13 cellular contexts compared by ENCODE assay signal in genomic region chr5:59042683-59043082, GRCh38.
DNase-seq lines count a peak whose midpoint lies in the region; ATAC-seq, FAIRE-seq and TF ChIP-seq lines count a peak whose summit lies in the region.
"Had no signal": no experiment of that assay in that cellular context is flagged by ENCODE, and none has a peak within 500 bp of the region (broad histone marks: within the 10 kb centered on the region; RNA-seq: fewer than 3 reads in every experiment).

No MANE protein-coding gene starts in this region.

- H3K27me3 ChIP-seq in GM23248 (replicated peaks; ENCODE audit: insufficient read depth), result no peaks in the 10 kb centered on the region
- H3K27me3 ChIP-seq in lower lobe of right lung (ENCODE audit: low read depth), result no peaks in the 10 kb centered on the region

- ATAC-seq in A549, result no peak
- peak; percentile 16 for ATAC-seq in activated naive CD8-positive, alpha-beta T cell treated with anti-CD3 and anti-CD28 coated beads, Interleukin-2, amount 50 U/mL, for 24 hours
- no peak for ATAC-seq in lower lobe of right lung
- no peak for ATAC-seq in WTC11

- H3K27ac ChIP-seq in A549 (peak overlapping the region; percentile 95 to 99), GM23248 (peak overlapping the region; percentile 40), lower lobe of right lung (peak overlapping the region; percentile 4)

- TF ChIP-seq RAD21 in A549 (conservative IDR thresholded peaks at IDR 0.05 in 1 of 2, IDR thresholded peaks at IDR 0.05 in 1 of 2), result no peak

- intact Hi-C loops in lower lobe of right lung (cut with DNase I), result no loop called here

- H3K4me3 Mint-ChIP-seq in activated naive CD8-positive, alpha-beta T cell treated with anti-CD3 and anti-CD28 coated beads, Interleukin-2, amount 50 U/mL, for 24 hours, result peak overlapping the region; percentile 86
- H3K4me3 Mint-ChIP-seq in WTC11, result no peak overlapping the region

- H3K9me3 ChIP-seq in A549 (no peaks in the 10 kb centered on the region), GM23248 (ENCODE audit: low read depth) (no peaks in the 10 kb centered on the region), lower lobe of right lung (no peaks in the 10 kb centered on the region)

- peak overlapping the region; percentile 90 for H3K27ac Mint-ChIP-seq in activated naive CD8-positive, alpha-beta T cell treated with anti-CD3 and anti-CD28 coated beads, Interleukin-2, amount 50 U/mL, for 24 hours
- no peak overlapping the region for H3K27ac Mint-ChIP-seq in WTC11

- H3K9ac ChIP-seq in GM23248, result peak overlapping the region; percentile 9; the same call in 1 of the 2 replicates

- in situ Hi-C loops in GM23248 (cut with MboI), result no loop called here

- H3K36me3 ChIP-seq in GM23248 (ENCODE audit: low read depth), result no peaks in the 10 kb centered on the region
- H3K36me3 ChIP-seq in lower lobe of right lung, result no peaks in the 10 kb centered on the region

- FAIRE-seq in A549 (lab: Jason Lieb, UNC), result peak; percentile 61
- FAIRE-seq: islet of Langerhans had no signal

- peaks cover 3% of the 10 kb centered on the region for H3K9me3 Mint-ChIP-seq in activated naive CD8-positive, alpha-beta T cell treated with anti-CD3 and anti-CD28 coated beads, Interleukin-2, amount 50 U/mL, for 24 hours
- peaks cover 3% of the 10 kb centered on the region; the same call in 1 of the 2 replicates for H3K9me3 Mint-ChIP-seq in WTC11

- no peaks in the 10 kb centered on the region for H3K9me2 ChIP-seq in GM23248 (ENCODE audit: insufficient read depth)

- DNase-seq in A549 (ENCODE audit: low read depth in 1 of 2, low spot score in 1 of 2) (no peak), GM23248 (peak; percentile 70), lower lobe of right lung (no peak), WTC11 (ENCODE audit: low spot score) (no peak), NCI-H774 (lab: John Stamatoyannopoulos, UW) (no peak)
- DNase-seq in activated naive CD8-positive, alpha-beta T cell treated with anti-CD3 and anti-CD28 coated beads, Interleukin-2, amount 50 U/mL, for 24 hours, result peak; percentile 36
- no peak for DNase-seq in activated effector memory CD4-positive, alpha-beta T cell treated with Interleukin-2 at 50 U/mL for 16 hours
- no peak for DNase-seq in stimulated activated naive CD4-positive, alpha-beta T cell (lab: John Stamatoyannopoulos, UW)
- DNase-seq: Calu3; effector memory CD4-positive, alpha-beta T cell; GOT3; Kasumi-1 had no signal

- H3K4me3 ChIP-seq in A549 (no peak overlapping the region), GM23248 (no peak overlapping the region), lower lobe of right lung (no peak overlapping the region)

- H4K20me1 ChIP-seq in GM23248 (ENCODE audit: insufficient read depth), result no peaks in the 10 kb centered on the region

- peak overlapping the region; percentile 94 for H3K4me2 ChIP-seq in A549
- peak overlapping the region; percentile 50 for H3K4me2 ChIP-seq in GM23248 (ENCODE audit: unreplicated experiment)

- H3F3A ChIP-seq in GM23248 (ENCODE audit: insufficient read depth), result peaks cover 30% of the 10 kb centered on the region

- H3K36me3 Mint-ChIP-seq in activated naive CD8-positive, alpha-beta T cell treated with anti-CD3 and anti-CD28 coated beads, Interleukin-2, amount 50 U/mL, for 24 hours (ENCODE audit: low read depth), result peaks cover 4% of the 10 kb centered on the region
- H3K36me3 Mint-ChIP-seq in WTC11, result no peaks in the 10 kb centered on the region

- no peaks in the 10 kb centered on the region for H3K27me3 Mint-ChIP-seq in activated naive CD8-positive, alpha-beta T cell treated with anti-CD3 and anti-CD28 coated beads, Interleukin-2, amount 50 U/mL, for 24 hours
- H3K27me3 Mint-ChIP-seq in WTC11 (ENCODE audit: low read depth), result peaks cover 45% of the 10 kb centered on the region

- 18% methylated on average over 3 of the region's 3 CpGs for WGBS in A549 (ENCODE audit: missing lambda C conversion rate)
- 66 to 74% methylated on average over 3 of the region's 3 CpGs for WGBS in GM23248 (ENCODE audit: low coverage in 1 of 2, low lambda C conversion rate in 2 of 2, missing lambda C conversion rate in 2 of 2), 2 experiments

- H3K4me1 ChIP-seq in A549, result peaks cover 63% of the 10 kb centered on the region
- peaks cover 27% of the 10 kb centered on the region for H3K4me1 ChIP-seq in GM23248 (ENCODE audit: insufficient read depth)
- peaks cover 25% of the 10 kb centered on the region for H3K4me1 ChIP-seq in lower lobe of right lung

- POLR2A ChIA-PET in A549 (lab: Yijun Ruan, JAX) (interaction anchor here (0.5 to 2.0 kb wide), 4 partner anchors 13 to 151 kb away, joined by 4 to 12 read pairs (median 4); no protein-coding TSS in a partner anchor), WTC11 (lab: Charles Lee) (no interaction called here)

- peaks cover 36% of the 10 kb centered on the region for H3K4me1 Mint-ChIP-seq in activated naive CD8-positive, alpha-beta T cell treated with anti-CD3 and anti-CD28 coated beads, Interleukin-2, amount 50 U/mL, for 24 hours
- peaks cover 19% of the 10 kb centered on the region for H3K4me1 Mint-ChIP-seq in WTC11

- TF ChIP-seq CTCF in A549 (IDR thresholded peaks at IDR 0.05) (no peak), lower lobe of right lung (IDR thresholded peaks at IDR 0.05) (no peak), WTC11 (IDR thresholded peaks at IDR 0.05) (no peak)

- peak overlapping the region; percentile 13; the same call in 1 of the 2 replicates for H2AFZ ChIP-seq in GM23248

- H3K79me2 ChIP-seq in GM23248 (ENCODE audit: insufficient read depth), result peaks cover 12% of the 10 kb centered on the region

- no peak for TF ChIP-seq EP300 in A549 (IDR thresholded peaks at IDR 0.05)

- no peak for TF ChIP-seq POLR2A in A549 (IDR thresholded peaks at IDR 0.05; ENCODE audit: low read length)

- CTCF ChIA-PET in A549 (lab: Yijun Ruan, JAX), result interaction anchor here (1.0 to 3.0 kb wide), 4 partner anchors 14 to 171 kb away, joined by 3 to 8 read pairs (median 6); no protein-coding TSS in a partner anchor
- CTCF ChIA-PET in WTC11 (lab: Charles Lee), result interaction anchor here (0.5 kb wide), 1 partner anchor 151 kb away, joined by 4 read pairs; no protein-coding TSS in a partner anchor

TF ChIP-seq in A549, 52 proteins besides CTCF, POLR2A, EP300 and RAD21 (continues in another document):
- no peak for TF ChIP-seq PHF8 (IDR thresholded peaks at IDR 0.05; ENCODE audit: borderline replicate concordance, low read depth)
- 0 out of 2 replicates have a peak, but pooled peaks have one; percentile 17 for TF ChIP-seq TFCP2L1 (CRISPR knock-in tag; IDR thresholded peaks at IDR 0.05)
- no peak for TF ChIP-seq NFE2L2 (conservative IDR thresholded peaks at IDR 0.05; ENCODE audit: low read length)
- TF ChIP-seq ATOH8 (CRISPR knock-in tag; IDR thresholded peaks at IDR 0.05; ENCODE audit: low read depth), result peak; percentile 16; the same call in 1 of the 2 replicates
- TF ChIP-seq, protein P1, sequence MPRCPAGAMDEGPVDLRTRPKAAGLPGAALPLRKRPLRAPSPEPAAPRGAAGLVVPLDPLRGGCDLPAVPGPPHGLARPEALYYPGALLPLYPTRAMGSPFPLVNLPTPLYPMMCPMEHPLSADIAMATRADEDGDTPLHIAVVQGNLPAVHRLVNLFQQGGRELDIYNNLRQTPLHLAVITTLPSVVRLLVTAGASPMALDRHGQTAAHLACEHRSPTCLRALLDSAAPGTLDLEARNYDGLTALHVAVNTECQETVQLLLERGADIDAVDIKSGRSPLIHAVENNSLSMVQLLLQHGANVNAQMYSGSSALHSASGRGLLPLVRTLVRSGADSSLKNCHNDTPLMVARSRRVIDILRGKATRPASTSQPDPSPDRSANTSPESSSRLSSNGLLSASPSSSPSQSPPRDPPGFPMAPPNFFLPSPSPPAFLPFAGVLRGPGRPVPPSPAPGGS (IDR thresholded peaks at IDR 0.05), result no peak
- TF ChIP-seq MAFK (IDR thresholded peaks at IDR 0.05; ENCODE audit: partially characterized antibody), result no peak
- TF ChIP-seq CEBPB (IDR thresholded peaks at IDR 0.05), result no peak
- TF ChIP-seq RFX5 (IDR thresholded peaks at IDR 0.05), result peak; percentile 56; the same call in 1 of the 2 replicates
- no peak for TF ChIP-seq FOXS1 (CRISPR knock-in tag; IDR thresholded peaks at IDR 0.05)

TF ChIP-seq in WTC11, 78 proteins besides CTCF, POLR2A, EP300 and RAD21 (continues in another document):
- TF ChIP-seq, protein P2, sequence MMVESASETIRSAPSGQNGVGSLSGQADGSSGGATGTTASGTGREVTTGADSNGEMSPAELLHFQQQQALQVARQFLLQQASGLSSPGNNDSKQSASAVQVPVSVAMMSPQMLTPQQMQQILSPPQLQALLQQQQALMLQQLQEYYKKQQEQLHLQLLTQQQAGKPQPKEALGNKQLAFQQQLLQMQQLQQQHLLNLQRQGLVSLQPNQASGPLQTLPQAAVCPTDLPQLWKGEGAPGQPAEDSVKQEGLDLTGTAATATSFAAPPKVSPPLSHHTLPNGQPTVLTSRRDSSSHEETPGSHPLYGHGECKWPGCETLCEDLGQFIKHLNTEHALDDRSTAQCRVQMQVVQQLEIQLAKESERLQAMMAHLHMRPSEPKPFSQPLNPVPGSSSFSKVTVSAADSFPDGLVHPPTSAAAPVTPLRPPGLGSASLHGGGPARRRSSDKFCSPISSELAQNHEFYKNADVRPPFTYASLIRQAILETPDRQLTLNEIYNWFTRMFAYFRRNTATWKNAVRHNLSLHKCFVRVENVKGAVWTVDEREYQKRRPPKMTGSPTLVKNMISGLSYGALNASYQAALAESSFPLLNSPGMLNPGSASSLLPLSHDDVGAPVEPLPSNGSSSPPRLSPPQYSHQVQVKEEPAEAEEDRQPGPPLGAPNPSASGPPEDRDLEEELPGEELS (CRISPR knock-in tag; IDR thresholded peaks at IDR 0.05), result no peak
- no peak for TF ChIP-seq GTF2I (CRISPR knock-in tag; conservative IDR thresholded peaks at IDR 0.05)
- TF ChIP-seq CDX4 (CRISPR knock-in tag; IDR thresholded peaks at IDR 0.05; ENCODE audit: borderline replicate concordance), result no peak
- no peak for TF ChIP-seq CREM (CRISPR knock-in tag; IDR thresholded peaks at IDR 0.05)
- TF ChIP-seq, protein P3, sequence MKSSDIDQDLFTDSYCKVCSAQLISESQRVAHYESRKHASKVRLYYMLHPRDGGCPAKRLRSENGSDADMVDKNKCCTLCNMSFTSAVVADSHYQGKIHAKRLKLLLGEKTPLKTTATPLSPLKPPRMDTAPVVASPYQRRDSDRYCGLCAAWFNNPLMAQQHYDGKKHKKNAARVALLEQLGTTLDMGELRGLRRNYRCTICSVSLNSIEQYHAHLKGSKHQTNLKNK (CRISPR knock-in tag; IDR thresholded peaks at IDR 0.05), result no peak
- TF ChIP-seq FOXJ3 (CRISPR knock-in tag; IDR thresholded peaks at IDR 0.05; ENCODE audit: borderline replicate concordance), result no peak

Comparison
In these comparisons a context has a peak if more than half of its experiments do, and no peak if none do; other contexts are left out.
1. DNase-seq: peak in GM23248 (single experiment) and activated naive CD8-positive, alpha-beta T cell treated with anti-CD3 and anti-CD28 coated beads, Interleukin-2, amount 50 U/mL, for 24 hours (single experiment); none in A549 (0 of 2), lower lobe of right lung (single experiment), WTC11 (single experiment), activated effector memory CD4-positive, alpha-beta T cell treated with Interleukin-2 at 50 U/mL for 16 hours (single experiment), NCI-H774 (single experiment) and stimulated activated naive CD4-positive, alpha-beta T cell (0 of 6).
2. H3K27ac ChIP-seq: peak in every context shown above with its lines; median percentile 97 in A549; 40 in GM23248; 4 in lower lobe of right lung.
3. Of the 8 proteins assayed by ChIP-seq in both WTC11 and A549: peak only in WTC11: none; only in A549: MAX; in both: none; in neither: 7.